In genomic region chr11:29251738-29252137, GRCh38 we compare ENCODE assay signal across 16 cellular contexts.
A peak's percentile ranks its signal among the peaks of the same experiment; 100 is the strongest.
DNase-seq lines count a peak whose midpoint lies in the region; ATAC-seq and TF ChIP-seq lines count a peak whose summit lies in the region.
"Had no signal": no experiment of that assay in that cellular context is flagged by ENCODE, and none has a peak within 500 bp of the region (broad histone marks: within the 10 kb centered on the region; RNA-seq: fewer than 3 reads in every experiment).

No MANE protein-coding gene starts in this region.

- intact Hi-C loops in PC-3 (cut with micrococcal nuclease) (no loop called here), thyroid gland (cut with DNase I) (no loop called here), natural killer cell (cut with micrococcal nuclease) (no loop called here)

- no peak overlapping the region for H3K4me3 Mint-ChIP-seq in natural killer cell
- H3K4me3 Mint-ChIP-seq: activated CD4-positive, alpha-beta T cell treated with anti-CD3 and anti-CD28 coated beads for 36 hours; CD4-positive, CD25-positive, alpha-beta regulatory T cell had no signal

- H3K9me3 Mint-ChIP-seq in natural killer cell = peaks cover 11 to 25% of the 10 kb centered on the region in 2 donors

- CTCF ChIA-PET in PC-3 (lab: Charles Lee) = no interaction called here

- H3K4me2 ChIP-seq in PC-3 (ENCODE audit: low read length) = no peak overlapping the region

- 77 to 79% methylated on average over 4 of the region's 4 CpGs for WGBS in thyroid gland, 2 donors

- H2AFZ ChIP-seq in PC-3 (ENCODE audit: low read length) = peak overlapping the region; percentile 30; the same call in 1 of the 2 replicates

- H3K9ac ChIP-seq in PC-3 (ENCODE audit: low read length) = no peak overlapping the region

- H3K36me3 Mint-ChIP-seq in natural killer cell = peaks cover 13% of the 10 kb centered on the region
- H3K36me3 Mint-ChIP-seq: CD4-positive, CD25-positive, alpha-beta regulatory T cell had no signal

- H3K79me2 ChIP-seq in PC-3 (ENCODE audit: low read length) = no peaks in the 10 kb centered on the region

- no peak for DNase-seq in PC-3
- DNase-seq in thyroid gland = no peak
- no peak for DNase-seq in natural killer cell
- no peak for DNase-seq in NCI-H2107 (lab: John Stamatoyannopoulos, UW)
- DNase-seq in effector memory CD4-positive, alpha-beta T cell = no peak
- DNase-seq: activated CD4-positive, alpha-beta T cell treated with anti-CD3 and anti-CD28 coated beads for 36 hours; activated effector memory CD4-positive, alpha-beta T cell treated with anti-CD3 and anti-CD28 coated beads, Interleukin-2, amount 50 U/mL, for 16 hours; caudate nucleus; CD4-positive, CD25-positive, alpha-beta regulatory T cell; right cardiac atrium; SJCRH30; transverse colon had no signal

- peak; percentile 62 for ATAC-seq in GM18873 (IDR thresholded peaks at IDR 0.05; ENCODE audit: low FRiP score, unreplicated experiment)
- peak; percentile 78 for ATAC-seq in GM21786 (IDR thresholded peaks at IDR 0.05; ENCODE audit: unreplicated experiment)
- peak; percentile 61 for ATAC-seq in HG03439 (IDR thresholded peaks at IDR 0.05; ENCODE audit: unreplicated experiment)
- ATAC-seq in PC-3 = peak; percentile 48; the same call in 1 of the 2 replicates
- no peak for ATAC-seq in natural killer cell
- ATAC-seq: activated CD4-positive, alpha-beta T cell treated with anti-CD3 and anti-CD28 coated beads for 36 hours; K562; right cardiac atrium had no signal

- no peaks in the 10 kb centered on the region for H3K27me3 Mint-ChIP-seq in natural killer cell (ENCODE audit: low read depth in 2 of 2)
- H3K27me3 Mint-ChIP-seq: activated CD4-positive, alpha-beta T cell treated with anti-CD3 and anti-CD28 coated beads for 36 hours; CD4-positive, CD25-positive, alpha-beta regulatory T cell had no signal

- no TSS peak for BruUV-seq in PC-3 (replicated peaks; lab: Mats Ljungman, UMichigan)

- no peak overlapping the region for H3K27ac Mint-ChIP-seq in natural killer cell
- H3K27ac Mint-ChIP-seq: activated CD4-positive, alpha-beta T cell treated with anti-CD3 and anti-CD28 coated beads for 36 hours; CD4-positive, CD25-positive, alpha-beta regulatory T cell had no signal

- H3K4me1 Mint-ChIP-seq in natural killer cell = no peaks in the 10 kb centered on the region
- H3K4me1 Mint-ChIP-seq: activated CD4-positive, alpha-beta T cell treated with anti-CD3 and anti-CD28 coated beads for 36 hours; CD4-positive, CD25-positive, alpha-beta regulatory T cell had no signal

- no peak for TF ChIP-seq POLR2A in thyroid gland (IDR thresholded peaks at IDR 0.05)

- TF ChIP-seq CTCF in PC-3 (conservative IDR thresholded peaks at IDR 0.05; ENCODE audit: low read depth, low read length) (no peak), thyroid gland (IDR thresholded peaks at IDR 0.05) (no peak), natural killer cell (IDR thresholded peaks at IDR 0.05) (no peak)

- H3K4me1 ChIP-seq in PC-3 (ENCODE audit: insufficient read depth, low read length) (peaks cover 9% of the 10 kb centered on the region), thyroid gland (no peaks in the 10 kb centered on the region)
- H3K4me1 ChIP-seq in effector memory CD4-positive, alpha-beta T cell (ENCODE audit: control insufficient read depth, insufficient read depth, low read length, poor library complexity, severe bottlenecking) = no peaks in the 10 kb centered on the region
- H3K4me1 ChIP-seq: SJCRH30, transverse colon had no signal

- POLR2A ChIA-PET in PC-3 (lab: Charles Lee; ENCODE audit: unreplicated experiment) = no interaction called here

- H4K20me1 ChIP-seq in PC-3 (ENCODE audit: low read length) = no peaks in the 10 kb centered on the region

- H3K36me3 ChIP-seq in PC-3 (ENCODE audit: low read depth, low read length) = no peaks in the 10 kb centered on the region
- H3K36me3 ChIP-seq in thyroid gland = no peaks in the 10 kb centered on the region
- no peaks in the 10 kb centered on the region for H3K36me3 ChIP-seq in effector memory CD4-positive, alpha-beta T cell (ENCODE audit: control insufficient read depth, insufficient read depth, low read length)
- H3K36me3 ChIP-seq: SJCRH30, transverse colon had no signal

- no peaks in the 10 kb centered on the region for H3K9me2 ChIP-seq in PC-3 (replicated peaks; ENCODE audit: low read length)

- H3K9me3 ChIP-seq in PC-3 (ENCODE audit: low read length) = no peaks in the 10 kb centered on the region
- H3K9me3 ChIP-seq in thyroid gland = no peaks in the 10 kb centered on the region
- H3K9me3 ChIP-seq in effector memory CD4-positive, alpha-beta T cell (ENCODE audit: control insufficient read depth, low read length) = no peaks in the 10 kb centered on the region
- H3K9me3 ChIP-seq: transverse colon had no signal

- H3K4me3 ChIP-seq in PC-3 (ENCODE audit: low read length) (no peak overlapping the region), thyroid gland (replicated peaks in 1 of 3) (no peak overlapping the region)
- H3K4me3 ChIP-seq in effector memory CD4-positive, alpha-beta T cell (ENCODE audit: insufficient read depth, low read depth, low read length, poor library complexity, severe bottlenecking) = no peak overlapping the region
- H3K4me3 ChIP-seq: K562, SJCRH30, transverse colon had no signal

- H3F3A ChIP-seq in PC-3 (ENCODE audit: low read length, unreplicated experiment) = no peaks in the 10 kb centered on the region

- H3K27ac ChIP-seq in PC-3 (ENCODE audit: low read length) (no peak overlapping the region), thyroid gland (no peak overlapping the region)
- H3K27ac ChIP-seq in effector memory CD4-positive, alpha-beta T cell (ENCODE audit: insufficient read depth, low read length, poor library complexity, severe bottlenecking) = no peak overlapping the region
- H3K27ac ChIP-seq: SJCRH30, transverse colon had no signal

- H3K27me3 ChIP-seq in PC-3 (ENCODE audit: low read length) = no peaks in the 10 kb centered on the region
- no peaks in the 10 kb centered on the region for H3K27me3 ChIP-seq in thyroid gland
- no peaks in the 10 kb centered on the region for H3K27me3 ChIP-seq in effector memory CD4-positive, alpha-beta T cell (replicated peaks; ENCODE audit: control insufficient read depth, insufficient read depth, low read length, poor library complexity, severe bottlenecking)
- H3K27me3 ChIP-seq: SJCRH30, transverse colon had no signal

Comparison
In these comparisons a context has a peak if more than half of its experiments do, and no peak if none do; other contexts are left out.
1. ATAC-seq: peak in GM18873 (single experiment), GM21786 (single experiment), HG03439 (single experiment) and PC-3 (single experiment); none in natural killer cell (0 of 3).